In genomic region chr2:95310651-95311050, GRCh38 we compare ENCODE assay signal across 12 cellular contexts. TPM values are rescaled to one million over a fixed set of nuclear protein-coding genes. Genes with fewer than 3 reads are reported as not detected.
"Had no signal": no experiment of that assay in that cellular context is flagged by ENCODE, and none has a peak within 500 bp of the region (broad histone marks: within the 10 kb centered on the region; RNA-seq: fewer than 3 reads in every experiment).

No MANE protein-coding gene starts in this region.

- DNase-seq: activated CD4-positive, alpha-beta T cell treated with anti-CD3 and anti-CD28 coated beads for 48 hours; body of pancreas; left cardiac atrium; occipital lobe; stimulated activated naive CD4-positive, alpha-beta T cell treated with Interleukin-2 at 50 U/mL for 16 hours; T-helper 1 cell had no signal

- H3K9me3 ChIP-seq: body of pancreas, prostate gland, suprapubic skin had no signal

- H3K27ac ChIP-seq: body of pancreas, prostate gland, suprapubic skin had no signal

- H3K36me3 ChIP-seq: prostate gland, suprapubic skin had no signal

- H3K4me3 ChIP-seq: body of pancreas, prostate gland, suprapubic skin had no signal

- H3K4me1 ChIP-seq: prostate gland had no signal

- H3K27me3 ChIP-seq: body of pancreas had no signal

- ATAC-seq: body of pancreas; left cardiac atrium; natural killer cell treated with Interleukin-12 subunit alpha and Interleukin-12 subunit beta and Interleukin-15 and Interleukin-18, amount 100 ng/mL, for 72 hours; sciatic nerve had no signal

RNA-seq across cellular contexts. Expression of gene KCNIP3, which starts 13.5 kb away (rescaled TPM):
- total RNA-seq: lung microvascular endothelial cell; mononuclear cell; natural killer cell treated with Interleukin-12 subunit alpha and Interleukin-12 subunit beta and Interleukin-15 and Interleukin-18, amount 100 ng/mL, for 72 hours had no signal
